In the genomic region with DNA sequence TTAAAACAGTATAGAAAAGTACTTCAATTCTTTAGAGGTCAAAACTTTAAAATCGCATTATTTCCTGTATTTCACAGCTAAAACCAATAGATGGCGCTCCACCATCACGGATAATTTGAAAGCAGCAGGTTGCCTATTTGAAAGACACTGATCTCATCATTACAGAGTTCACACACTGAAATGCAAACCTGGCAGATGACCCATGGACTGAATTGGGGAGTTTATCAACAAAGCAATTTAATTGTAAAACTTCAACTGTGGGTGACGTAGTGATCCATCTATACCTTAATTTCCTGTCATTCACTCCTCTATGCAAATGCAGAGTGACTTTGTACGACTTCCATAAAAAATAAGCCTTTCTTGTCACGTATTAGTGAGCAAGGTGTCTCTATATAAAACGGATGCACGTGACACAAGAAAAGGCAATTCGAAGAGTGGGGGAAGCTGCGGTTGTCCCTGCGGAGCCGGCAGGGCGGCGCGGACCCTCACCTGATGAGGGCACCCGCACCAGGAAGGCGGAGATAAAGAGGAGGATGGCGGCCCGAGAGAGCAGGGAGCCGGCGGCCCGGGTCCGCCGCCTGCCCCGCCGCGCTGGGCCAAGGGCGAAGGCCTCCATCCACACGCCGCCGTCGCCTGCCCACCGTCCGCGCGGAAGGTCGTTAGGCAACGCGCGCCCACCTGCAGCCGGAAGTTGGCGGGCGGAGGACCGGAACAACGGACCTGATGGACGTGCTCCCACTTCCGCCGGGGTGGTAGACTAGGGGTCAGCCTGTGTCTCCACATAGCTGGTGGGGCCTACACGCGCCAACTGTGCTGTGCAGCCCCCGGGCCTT, we compare ENCODE assay signal across 8 cellular contexts. TPM values are rescaled to one million over a fixed set of nuclear protein-coding genes. Genes with fewer than 3 reads are reported as not detected.
DNase-seq lines count a peak whose midpoint lies in the region; ATAC-seq and TF ChIP-seq lines count a peak whose summit lies in the region.

ZPBP (minus strand) TSS at position 668 of the 833 bp plus-strand sequence; CDS start at position 616, 52 bp downstream.

- H3K27ac Mint-ChIP-seq in activated T-cell treated with anti-CD3 and anti-CD28 coated beads, Interleukin-2, amount 50 U/mL, for 72 hours = peak within 1 kb of the TSS; percentile 84
- H3K27ac Mint-ChIP-seq in osteocyte (ENCODE audit: unreplicated experiment) = no peak within 1 kb of the TSS

- peak within 1 kb of the TSS; percentile 68 for H3K9ac ChIP-seq in NT2/D1 (ENCODE audit: insufficient read length, low read depth)

- H3K9me3 ChIP-seq in NT2/D1 (ENCODE audit: insufficient read depth, low read length) = peaks cover 10% of the 10 kb centered on the region

- DNase-seq in CMK (ENCODE audit: low read depth) (peak; percentile 2), NT2/D1 (ENCODE audit: low read depth, low spot score) (peak; percentile 63), fibroblast of villous mesenchyme (ENCODE audit: low read depth) (peak; percentile 25), osteocyte (ENCODE audit: extremely low spot score, unreplicated experiment) (no peak), ureter (ENCODE audit: low spot score) (peak; percentile 49)
- DNase-seq in activated T-cell treated with anti-CD3 and anti-CD28 coated beads, Interleukin-2, amount 50 U/mL, for 72 hours = peak; percentile 56 to 78

- ATAC-seq in GM19438 (IDR thresholded peaks at IDR 0.05; ENCODE audit: low read depth, unreplicated experiment) = peak; percentile 74
- peak; percentile 74 for ATAC-seq in HG03460 (IDR thresholded peaks at IDR 0.05; ENCODE audit: unreplicated experiment)
- peak; percentile 80 to 84 for ATAC-seq in activated T-cell treated with anti-CD3 and anti-CD28 coated beads, Interleukin-2, amount 50 U/mL, for 72 hours (replicated peaks in 1 of 2)

- H3K27me3 ChIP-seq in NT2/D1 (ENCODE audit: insufficient read depth, insufficient read length) = no peaks in the 10 kb centered on the region

- no peaks in the 10 kb centered on the region for H3K27me3 Mint-ChIP-seq in activated T-cell treated with anti-CD3 and anti-CD28 coated beads, Interleukin-2, amount 50 U/mL, for 72 hours (ENCODE audit: low read depth)
- H3K27me3 Mint-ChIP-seq in osteocyte (ENCODE audit: unreplicated experiment) = no peaks in the 10 kb centered on the region

- peaks cover 20% of the 10 kb centered on the region for H3K4me1 Mint-ChIP-seq in activated T-cell treated with anti-CD3 and anti-CD28 coated beads, Interleukin-2, amount 50 U/mL, for 72 hours (ENCODE audit: low read depth)
- no peaks in the 10 kb centered on the region for H3K4me1 Mint-ChIP-seq in osteocyte (ENCODE audit: unreplicated experiment)

- TF ChIP-seq CTCF in fibroblast of villous mesenchyme (IDR thresholded peaks at IDR 0.05; ENCODE audit: insufficient read depth, low read depth, low read length) (peak; percentile 58), osteocyte (IDR thresholded peaks at IDR 0.05) (peak; percentile 68)

- peaks cover under 1 to 3% of the 10 kb centered on the region in 2 donors for H3K36me3 Mint-ChIP-seq in activated T-cell treated with anti-CD3 and anti-CD28 coated beads, Interleukin-2, amount 50 U/mL, for 72 hours (ENCODE audit: insufficient read depth in 2 of 2)
- no peaks in the 10 kb centered on the region for H3K36me3 Mint-ChIP-seq in osteocyte (ENCODE audit: unreplicated experiment)

- H3K4me3 ChIP-seq in NT2/D1 (ENCODE audit: insufficient read length, low read depth) (peak within 1 kb of the TSS; percentile 53), fibroblast of villous mesenchyme (ENCODE audit: low read depth, low read length) (no peak within 1 kb of the TSS)

- H3K4me1 ChIP-seq in NT2/D1 (ENCODE audit: insufficient read depth, insufficient read length) = no peaks in the 10 kb centered on the region

- H3K36me3 ChIP-seq in NT2/D1 (ENCODE audit: insufficient read depth, insufficient read length, low read length) = no peaks in the 10 kb centered on the region

- peak within 1 kb of the TSS; percentile 88 to 94 for H3K4me3 Mint-ChIP-seq in activated T-cell treated with anti-CD3 and anti-CD28 coated beads, Interleukin-2, amount 50 U/mL, for 72 hours
- no peak within 1 kb of the TSS for H3K4me3 Mint-ChIP-seq in osteocyte (ENCODE audit: unreplicated experiment)

- H3K9me3 Mint-ChIP-seq in activated T-cell treated with anti-CD3 and anti-CD28 coated beads, Interleukin-2, amount 50 U/mL, for 72 hours = peaks cover 2 to 4% of the 10 kb centered on the region in 2 donors
- H3K9me3 Mint-ChIP-seq in osteocyte (ENCODE audit: unreplicated experiment) = no peaks in the 10 kb centered on the region

RNA-seq across cellular contexts. Expression of gene ZPBP, which starts in this region (rescaled TPM):
- total RNA-seq in activated T-cell treated with anti-CD3 and anti-CD28 coated beads, Interleukin-2, amount 50 U/mL, for 72 hours = not detected
- total RNA-seq in fibroblast of villous mesenchyme (not detected in 2 replicates), osteocyte (not detected in 2 replicates), ureter (1.2 TPM)

Comparison
In these comparisons a context has a peak if more than half of its experiments do, and no peak if none do; other contexts are left out.
1. Peak in DNase-seq and ATAC-seq in activated T-cell treated with anti-CD3 and anti-CD28 coated beads, Interleukin-2, amount 50 U/mL, for 72 hours; RNA of the gene not detected or under 1 TPM.
2. Peak in DNase-seq in fibroblast of villous mesenchyme; RNA of the gene not detected or under 1 TPM.